ENCODE assay signal across 8 cellular contexts in genomic region chr4:143183513-143184216, GRCh38. TPM values are rescaled to one million over a fixed set of nuclear protein-coding genes. Genes with fewer than 3 reads are reported as not detected.
A peak's percentile ranks its signal among the peaks of the same experiment; 100 is the strongest.
DNase-seq lines count a peak whose midpoint lies in the region; ATAC-seq and TF ChIP-seq lines count a peak whose summit lies in the region.

No MANE protein-coding gene starts in this region.

- intact Hi-C loops in heart left ventricle (cut with DNase I) (no loop called here), cardiac septum (cut with DNase I) (loop anchor here (2.0 kb wide), 1 partner anchor 153 kb away; the partner anchor contains the start of gene GAB1)

- peaks cover 0 to 46% (median 36%) of the 10 kb centered on the region in 12 donors for H3K4me1 ChIP-seq in heart left ventricle
- H3K4me1 ChIP-seq in thymus (ENCODE audit: control insufficient read depth, insufficient read depth, low read length) = no peaks in the 10 kb centered on the region

- no peak for ATAC-seq in heart left ventricle
- no peak for ATAC-seq in activated T-helper 17 cell treated with anti-CD3 and anti-CD28 coated beads, Interleukin-2, amount 50 U/mL, for 72 hours (replicated peaks)

- H3K4me3 ChIP-seq in heart left ventricle = peak overlapping the region; percentile 75 to 94 (median 89)
- peak overlapping the region; percentile 67 for H3K4me3 ChIP-seq in kidney epithelial cell (ENCODE audit: low read depth, low read length)
- peak overlapping the region; percentile 78 for H3K4me3 ChIP-seq in thymus (ENCODE audit: low read length)

- peaks cover 21% of the 10 kb centered on the region for H3K4me1 Mint-ChIP-seq in activated T-helper 17 cell treated with anti-CD3 and anti-CD28 coated beads, Interleukin-2, amount 50 U/mL, for 72 hours

- no peak for TF ChIP-seq POLR2A in heart left ventricle (IDR thresholded peaks at IDR 0.05)

- 60 to 62% (median 61%) methylated on average over 9 of the region's 9 CpGs for whole genome bisulfite sequencing in heart left ventricle, 4 donors
- WGBS in thymus = 58% methylated on average over 9 of the region's 9 CpGs

- peak overlapping the region; percentile 99 for H3K4me3 Mint-ChIP-seq in activated T-helper 17 cell treated with anti-CD3 and anti-CD28 coated beads, Interleukin-2, amount 50 U/mL, for 72 hours

- H3K9me3 ChIP-seq in heart left ventricle = peaks cover 0 to 4% (median 0%) of the 10 kb centered on the region in 12 donors
- peaks cover 2% of the 10 kb centered on the region for H3K9me3 ChIP-seq in thymus (ENCODE audit: control insufficient read depth)

- H3K9me3 Mint-ChIP-seq in activated T-helper 17 cell treated with anti-CD3 and anti-CD28 coated beads, Interleukin-2, amount 50 U/mL, for 72 hours = peaks cover 3% of the 10 kb centered on the region

- no peak for TF ChIP-seq CTCF in heart left ventricle (IDR thresholded peaks at IDR 0.05)
- TF ChIP-seq CTCF in kidney epithelial cell (IDR thresholded peaks at IDR 0.05; ENCODE audit: insufficient read depth, low read length, poor library complexity, severe bottlenecking) = no peak

- peak overlapping the region; percentile 100 for H3K27ac Mint-ChIP-seq in activated T-helper 17 cell treated with anti-CD3 and anti-CD28 coated beads, Interleukin-2, amount 50 U/mL, for 72 hours

- H3K27ac ChIP-seq in heart left ventricle = peak overlapping the region; percentile 73 to 96 (median 92)
- H3K27ac ChIP-seq in thymus (ENCODE audit: low read depth) = no peak overlapping the region

- no peaks in the 10 kb centered on the region for H3K27me3 Mint-ChIP-seq in activated T-helper 17 cell treated with anti-CD3 and anti-CD28 coated beads, Interleukin-2, amount 50 U/mL, for 72 hours

- no peaks in the 10 kb centered on the region for H3K27me3 ChIP-seq in heart left ventricle
- no peaks in the 10 kb centered on the region for H3K27me3 ChIP-seq in kidney epithelial cell (ENCODE audit: control insufficient read depth, insufficient read depth, low read length)
- no peaks in the 10 kb centered on the region for H3K27me3 ChIP-seq in thymus (ENCODE audit: control insufficient read depth, insufficient read depth)

- DNase-seq in heart left ventricle = no peak
- DNase-seq in cardiac septum (ENCODE audit: low spot score) = no peak
- DNase-seq in kidney epithelial cell (ENCODE audit: low read depth) = no peak
- no peak for DNase-seq in superior temporal gyrus (ENCODE audit: extremely low spot score)
- DNase-seq in effector CD4-positive, alpha-beta T cell = no peak
- no peak for DNase-seq in activated CD4-positive, alpha-beta T cell treated with anti-CD3 and anti-CD28 coated beads for 4 hours

- H3K36me3 ChIP-seq in heart left ventricle (peaks cover 0 to 13% (median 2%) of the 10 kb centered on the region in 9 donors), kidney epithelial cell (ENCODE audit: control insufficient read depth, insufficient read depth, low read length) (no peaks in the 10 kb centered on the region), thymus (ENCODE audit: control insufficient read depth, insufficient read depth) (no peaks in the 10 kb centered on the region)

- peaks cover 36% of the 10 kb centered on the region for H3K36me3 Mint-ChIP-seq in activated T-helper 17 cell treated with anti-CD3 and anti-CD28 coated beads, Interleukin-2, amount 50 U/mL, for 72 hours (ENCODE audit: low read depth)

RNA-seq across cellular contexts. Expression of gene USP38, which starts 1.1 kb away (rescaled TPM):
- total RNA-seq in heart left ventricle = 10 to 100 TPM; 16.5 to 29.6 (median 20.4) TPM
- polyA plus RNA-seq in heart left ventricle = 10 to 100 TPM in 1 of 2 donors, 1 to 10 TPM in 1; 3.8 to 29.7 TPM
- total RNA-seq in cardiac septum = 18.7 TPM
- total RNA-seq in activated T-helper 17 cell treated with anti-CD3 and anti-CD28 coated beads, Interleukin-2, amount 50 U/mL, for 72 hours = 10 to 100 TPM; 15.1 to 22.2 TPM
- 27.7 and 30.5 TPM in 2 replicates for total RNA-seq in kidney epithelial cell
- 11.0 TPM for polyA plus RNA-seq in thymus
